In the genomic region with DNA sequence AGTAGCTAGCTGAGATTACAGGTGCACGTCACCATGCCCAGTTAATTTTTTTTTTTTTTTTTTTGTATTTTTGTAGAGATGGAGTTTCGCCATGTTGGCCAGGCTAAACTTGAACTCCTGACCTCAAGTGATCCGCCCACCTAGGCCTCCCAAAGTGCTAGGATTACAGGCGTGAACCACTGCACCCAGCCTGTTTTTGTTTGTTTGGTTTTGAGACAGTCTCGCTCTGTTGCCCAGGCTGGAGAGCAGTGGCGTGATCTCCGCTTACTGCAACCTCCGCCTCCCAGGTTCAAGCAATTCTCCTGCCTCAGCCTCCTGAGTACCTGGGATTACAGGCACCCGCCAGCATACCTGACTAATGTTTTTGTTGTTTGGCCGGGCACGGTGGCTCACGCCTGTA, we compare ENCODE assay signal across 8 cellular contexts. TPM values are rescaled to one million over a fixed set of nuclear protein-coding genes. Genes with fewer than 3 reads are reported as not detected.
DNase-seq lines count a peak whose midpoint lies in the region; ATAC-seq, FAIRE-seq and TF ChIP-seq lines count a peak whose summit lies in the region.
"Not testable (repeated sequence)": the region's sequence is repeated elsewhere in the genome, so short reads cannot be mapped to it uniquely, and the experiment has no call there.

No MANE protein-coding gene starts in this region.

- H2BK120ac ChIP-seq in IMR-90 (ENCODE audit: low read depth, low read length), result peak overlapping the region; percentile 86; the same call in 1 of the 2 replicates

- CTCF ChIA-PET in A549 (lab: Yijun Ruan, JAX) (interaction anchor here (0.7 to 2.0 kb wide), 4 partner anchors 12 to 29 kb away, joined by 3 to 8 read pairs (median 3); a partner anchor contains a TSS), IMR-90 (lab: Yijun Ruan, JAX) (interaction anchor here (0.7 kb wide), 1 partner anchor 43 kb away, joined by 3 read pairs; no protein-coding TSS in a partner anchor)
- CTCF ChIA-PET in RWPE1 (lab: Yijun Ruan, JAX); activated naive CD4-positive, alpha-beta T cell treated with anti-CD3 and anti-CD28 coated beads, Interleukin-2, amount 10 ng/mL, durations not matched to agents 7 days and 5 days (lab: Charles Lee): not testable (repeated sequence)

- not testable (repeated sequence) for H3K9me3 ChIP-seq in A549; IMR-90 (ENCODE audit: control insufficient read depth, insufficient read depth, low read length)

- not testable (repeated sequence) for H2AFZ ChIP-seq in IMR-90 (replicated peaks; ENCODE audit: low read length, poor library complexity)

- not testable (repeated sequence) for H3K79me1 ChIP-seq in IMR-90 (ENCODE audit: low read depth in 1 of 2, low read length in 2 of 2)

- peak overlapping the region; percentile 96; the same call in 1 of the 2 replicates for H2AK5ac ChIP-seq in IMR-90 (ENCODE audit: low read depth, low read length)

- not testable (repeated sequence) for H3K18ac ChIP-seq in IMR-90 (ENCODE audit: low read depth, low read length)

- not testable (repeated sequence) for DNase-seq in A549 (ENCODE audit: low read depth in 1 of 2, low spot score in 1 of 2); IMR-90; RWPE1 (ENCODE audit: low spot score); activated naive CD4-positive, alpha-beta T cell treated with anti-CD3 and anti-CD28 coated beads, Interleukin-2, amount 10 ng/mL, durations not matched to agents 7 days and 5 days; osteocyte (ENCODE audit: extremely low spot score, unreplicated experiment); stimulated activated naive B cell treated with anti-CD40 and anti-IgM and Interleukin-4, amounts not matched to agents 10 μg/mL and 1 μg/mL and 100 μg/mL, for 72 hours
- peak; percentile 35 for DNase-seq in Caki2 (ENCODE audit: low read depth)

- not testable (repeated sequence) for H2AK9ac ChIP-seq in IMR-90 (replicated peaks; ENCODE audit: low read depth, low read length, poor library complexity)

- peak overlapping the region; percentile 81 for H3K4ac ChIP-seq in IMR-90 (ENCODE audit: low read depth, low read length)

- intact Hi-C loops in IMR-90 (cut with micrococcal nuclease), result loop anchor here (2.0 kb wide), 1 partner anchor 19 kb away; no protein-coding TSS in a partner anchor
- intact Hi-C loops in dendritic cell treated with granulocyte-macrophage colony-stimulating factor and Interleukin-4, amounts not matched to agents 40 ng/mL and 50 ng/mL, for 4 days (cut with micrococcal nuclease), result not testable (repeated sequence)

- H3K4me1 Mint-ChIP-seq in activated naive CD4-positive, alpha-beta T cell treated with anti-CD3 and anti-CD28 coated beads, Interleukin-2, amount 10 ng/mL, durations not matched to agents 7 days and 5 days, result peaks cover 37% of the 10 kb centered on the region
- H3K4me1 Mint-ChIP-seq in dendritic cell treated with granulocyte-macrophage colony-stimulating factor and Interleukin-4, amounts not matched to agents 40 ng/mL and 50 ng/mL, for 4 days (ENCODE audit: low read depth), result peaks cover 60% of the 10 kb centered on the region
- H3K4me1 Mint-ChIP-seq in osteocyte (ENCODE audit: unreplicated experiment), result peaks cover 42% of the 10 kb centered on the region
- H3K4me1 Mint-ChIP-seq in stimulated activated naive B cell treated with anti-CD40 and anti-IgM and Interleukin-4, amounts not matched to agents 10 μg/mL and 1 μg/mL and 100 μg/mL, for 72 hours, result peaks cover 21 to 57% of the 10 kb centered on the region in 2 donors

- TF ChIP-seq POLR2A in A549 (IDR thresholded peaks at IDR 0.05; ENCODE audit: low read length); IMR-90 (IDR thresholded peaks at IDR 0.05; ENCODE audit: low read depth, low read length): not testable (repeated sequence)

- not testable (repeated sequence) for H4K20me1 ChIP-seq in IMR-90 (ENCODE audit: insufficient read depth, low read length)

- not testable (repeated sequence) for H3K27me3 ChIP-seq in IMR-90 (ENCODE audit: control insufficient read depth, insufficient read depth, low read length)

- POLR2A ChIA-PET in A549 (lab: Yijun Ruan, JAX), result interaction anchor here (0.6 kb wide), 1 partner anchor 56 kb away, joined by 6 read pairs; no protein-coding TSS in a partner anchor
- POLR2A ChIA-PET in IMR-90 (lab: Charles Lee; ENCODE audit: unreplicated experiment); RWPE1 (lab: Yijun Ruan, JAX; ENCODE audit: low non-redundant PET): not testable (repeated sequence)

- BruUV-seq in IMR-90 (replicated peaks; lab: Mats Ljungman, UMichigan), result not testable (repeated sequence)

- H3K9me3 Mint-ChIP-seq in activated naive CD4-positive, alpha-beta T cell treated with anti-CD3 and anti-CD28 coated beads, Interleukin-2, amount 10 ng/mL, durations not matched to agents 7 days and 5 days; dendritic cell treated with granulocyte-macrophage colony-stimulating factor and Interleukin-4, amounts not matched to agents 40 ng/mL and 50 ng/mL, for 4 days; osteocyte (ENCODE audit: unreplicated experiment); stimulated activated naive B cell treated with anti-CD40 and anti-IgM and Interleukin-4, amounts not matched to agents 10 μg/mL and 1 μg/mL and 100 μg/mL, for 72 hours: not testable (repeated sequence)

- not testable (repeated sequence) for H3K23ac ChIP-seq in IMR-90 (ENCODE audit: low read depth, low read length)

- peak overlapping the region in 1 of 2 experiments; percentile 22; a peak in 1 of 4 replicates for H4K8ac ChIP-seq in IMR-90 (ENCODE audit: low read depth in 2 of 2, low read length in 2 of 2)

- not testable (repeated sequence) for H3K4me3 Mint-ChIP-seq in activated naive CD4-positive, alpha-beta T cell treated with anti-CD3 and anti-CD28 coated beads, Interleukin-2, amount 10 ng/mL, durations not matched to agents 7 days and 5 days; dendritic cell treated with granulocyte-macrophage colony-stimulating factor and Interleukin-4, amounts not matched to agents 40 ng/mL and 50 ng/mL, for 4 days; osteocyte (ENCODE audit: unreplicated experiment); stimulated activated naive B cell treated with anti-CD40 and anti-IgM and Interleukin-4, amounts not matched to agents 10 μg/mL and 1 μg/mL and 100 μg/mL, for 72 hours

- in situ Hi-C loops in Caki2 (cut with HindIII; ENCODE audit: low pct_unique_long_range_greater_than_20kb, low sequenced_read_pairs); IMR-90 (cut with MboI; ENCODE audit: low sequenced_read_pairs): not testable (repeated sequence)

- not testable (repeated sequence) for H3K9ac ChIP-seq in IMR-90 (ENCODE audit: low read depth, low read length)

- H3K4me2 ChIP-seq in A549, result peak overlapping the region; percentile 54
- H3K4me2 ChIP-seq in IMR-90 (ENCODE audit: low read depth, low read length), result not testable (repeated sequence)

- TF ChIP-seq EP300 in A549 (IDR thresholded peaks at IDR 0.05), result not testable (repeated sequence)

- H3K9me1 ChIP-seq in IMR-90 (ENCODE audit: insufficient read depth, low read length), result peaks cover 22% of the 10 kb centered on the region

- not testable (repeated sequence) for H4K5ac ChIP-seq in IMR-90 (ENCODE audit: low read depth, low read length)

- H3K27ac ChIP-seq in A549, result peak overlapping the region; percentile 81 to 97
- not testable (repeated sequence) for H3K27ac ChIP-seq in IMR-90 (ENCODE audit: insufficient read depth, low read length)
- H3K27ac ChIP-seq in RWPE1, result peak overlapping the region; percentile 84

- peak overlapping the region; percentile 37 for H3K27ac Mint-ChIP-seq in activated naive CD4-positive, alpha-beta T cell treated with anti-CD3 and anti-CD28 coated beads, Interleukin-2, amount 10 ng/mL, durations not matched to agents 7 days and 5 days
- H3K27ac Mint-ChIP-seq in dendritic cell treated with granulocyte-macrophage colony-stimulating factor and Interleukin-4, amounts not matched to agents 40 ng/mL and 50 ng/mL, for 4 days, result peak overlapping the region; percentile 57
- H3K27ac Mint-ChIP-seq in osteocyte (ENCODE audit: unreplicated experiment), result peak overlapping the region; percentile 78
- H3K27ac Mint-ChIP-seq in stimulated activated naive B cell treated with anti-CD40 and anti-IgM and Interleukin-4, amounts not matched to agents 10 μg/mL and 1 μg/mL and 100 μg/mL, for 72 hours, result peak overlapping the region; percentile 71

- not testable (repeated sequence) for TF ChIP-seq CTCF in A549 (IDR thresholded peaks at IDR 0.05); IMR-90 (conservative IDR thresholded peaks at IDR 0.05; ENCODE audit: low read depth, low read length); RWPE1 (conservative IDR thresholded peaks at IDR 0.05; ENCODE audit: low read depth); osteocyte (IDR thresholded peaks at IDR 0.05)

- H3K36me3 Mint-ChIP-seq in activated naive CD4-positive, alpha-beta T cell treated with anti-CD3 and anti-CD28 coated beads, Interleukin-2, amount 10 ng/mL, durations not matched to agents 7 days and 5 days; dendritic cell treated with granulocyte-macrophage colony-stimulating factor and Interleukin-4, amounts not matched to agents 40 ng/mL and 50 ng/mL, for 4 days (ENCODE audit: low read depth); osteocyte (ENCODE audit: unreplicated experiment); stimulated activated naive B cell treated with anti-CD40 and anti-IgM and Interleukin-4, amounts not matched to agents 10 μg/mL and 1 μg/mL and 100 μg/mL, for 72 hours: not testable (repeated sequence)

- H2BK20ac ChIP-seq in IMR-90 (ENCODE audit: low read depth, low read length), result peak overlapping the region; percentile 65

- not testable (repeated sequence) for H3K14ac ChIP-seq in IMR-90 (replicated peaks; ENCODE audit: low read depth, low read length)

- not testable (repeated sequence) for TF ChIP-seq RAD21 in A549 (conservative IDR thresholded peaks at IDR 0.05 in 1 of 2, IDR thresholded peaks at IDR 0.05 in 1 of 2); IMR-90 (IDR thresholded peaks at IDR 0.05; ENCODE audit: low read length)

- H2BK5ac ChIP-seq in IMR-90 (ENCODE audit: low read depth, low read length, poor library complexity, severe bottlenecking), result not testable (repeated sequence)

- H3K4me1 ChIP-seq in A549 (peaks cover 65% of the 10 kb centered on the region), IMR-90 (ENCODE audit: control insufficient read depth, insufficient read depth, low read length) (peaks cover 27% of the 10 kb centered on the region)

- H4K91ac ChIP-seq in IMR-90 (ENCODE audit: insufficient read depth, low read depth, low read length), result peak overlapping the region; percentile 40; the same call in 1 of the 2 replicates

- peaks cover 20% of the 10 kb centered on the region for H3K27me3 Mint-ChIP-seq in activated naive CD4-positive, alpha-beta T cell treated with anti-CD3 and anti-CD28 coated beads, Interleukin-2, amount 10 ng/mL, durations not matched to agents 7 days and 5 days
- not testable (repeated sequence) for H3K27me3 Mint-ChIP-seq in dendritic cell treated with granulocyte-macrophage colony-stimulating factor and Interleukin-4, amounts not matched to agents 40 ng/mL and 50 ng/mL, for 4 days; osteocyte (ENCODE audit: unreplicated experiment); stimulated activated naive B cell treated with anti-CD40 and anti-IgM and Interleukin-4, amounts not matched to agents 10 μg/mL and 1 μg/mL and 100 μg/mL, for 72 hours

- not testable (repeated sequence) for ATAC-seq in A549; IMR-90 (ENCODE audit: low read depth); stimulated activated naive B cell treated with anti-CD40 and anti-IgM and Interleukin-4, amounts not matched to agents 10 μg/mL and 1 μg/mL and 100 μg/mL, for 72 hours (replicated peaks)

- not testable (repeated sequence) for FAIRE-seq in A549 (lab: Jason Lieb, UNC)

- dilution Hi-C loops in IMR-90 (cut with HindIII; ENCODE audit: low sequenced_read_pairs, unreplicated experiment), result not testable (repeated sequence)

- H3K36me3 ChIP-seq in IMR-90 (ENCODE audit: control insufficient read depth, insufficient read depth, low read length), result not testable (repeated sequence)

- H2BK15ac ChIP-seq in IMR-90 (ENCODE audit: low read depth, low read length), result not testable (repeated sequence)

- H3K4me3 ChIP-seq in A549; IMR-90 (ENCODE audit: insufficient read depth, low read depth, low read length): not testable (repeated sequence)

- not testable (repeated sequence) for H3K56ac ChIP-seq in IMR-90 (ENCODE audit: extremely low read depth, insufficient read depth, low read length)

- WGBS in A549 (ENCODE audit: missing lambda C conversion rate), result 83% methylated on average over 12 of the region's 12 CpGs
- WGBS in IMR-90 (ENCODE audit: extremely low coverage in 2 of 2, insufficient read length in 1 of 2), 2 experiments, result 100% methylated on average over 3 of the region's 12 CpGs; no CpG with 5 or more reads in 1 of the 2 experiments

RNA-seq across cellular contexts. Expression of a gene that starts 28.5 kb away (rescaled TPM):
- polyA plus RNA-seq in A549 (2011; rRNA removed) (13.3 and 14.7 TPM in 2 replicates), A549 (2017; fragmentation: RNase III; extraction: RNeasy Plus Mini Kit Qiagen cat#74134 plus additional on column Dnase treatment) (10.9 to 13.5 TPM (median 11.5 TPM) in 3 replicates), IMR-90 (2012; rRNA removed) (18.3 and 19.2 TPM in 2 replicates)
- polyA plus RNA-seq in A549 (2012; cell fraction: cytosol; rRNA removed), result 16.7 and 27.8 TPM in 2 replicates
- 32.8 and 41.8 TPM in 2 replicates for polyA plus RNA-seq in A549 (2012; cell fraction: nucleus; rRNA removed)
- polyA minus RNA-seq in A549 (2011; rRNA and poly(A)+ RNA removed), result 19.8 and 19.9 TPM in 2 replicates
- 22.9 and 28.9 TPM in 2 replicates for total RNA-seq in Caki2 (2014; rRNA removed; shearing (Covaris generic); ENCODE audit: low replicate concordance)
- total RNA-seq in IMR-90 (2012; rRNA removed) (19.7 and 19.9 TPM in 2 replicates), osteocyte (79.1 and 86.4 TPM in 2 replicates)
- polyA plus RNA-seq in IMR-90 (2012; cell fraction: cytosol; rRNA removed), result 29.0 and 102 TPM in 2 replicates
- polyA plus RNA-seq in IMR-90 (2012; cell fraction: nucleus; rRNA removed; ENCODE audit: low replicate concordance), result 163 and 202 TPM in 2 replicates

RNA-seq across cellular contexts. Expression of a gene that starts 47.1 kb away (rescaled TPM):
- polyA plus RNA-seq in A549 (2011; rRNA removed) (29.5 and 29.6 TPM in 2 replicates), A549 (2017; fragmentation: RNase III; extraction: RNeasy Plus Mini Kit Qiagen cat#74134 plus additional on column Dnase treatment) (23.4 to 27.0 TPM (median 23.7 TPM) in 3 replicates), IMR-90 (2012; rRNA removed) (35.5 and 43.2 TPM in 2 replicates)
- 41.5 and 50.7 TPM in 2 replicates for polyA plus RNA-seq in A549 (2012; cell fraction: cytosol; rRNA removed)
- 111 and 113 TPM in 2 replicates for polyA plus RNA-seq in A549 (2012; cell fraction: nucleus; rRNA removed)
- polyA minus RNA-seq in A549 (2011; rRNA and poly(A)+ RNA removed), result 40.0 and 45.8 TPM in 2 replicates
- 32.8 and 57.8 TPM in 2 replicates for total RNA-seq in Caki2 (2014; rRNA removed; shearing (Covaris generic); ENCODE audit: low replicate concordance)
- total RNA-seq in IMR-90 (2012; rRNA removed) (14.4 and 18.5 TPM in 2 replicates), osteocyte (52.7 and 53.0 TPM in 2 replicates)
- 26.3 and 45.8 TPM in 2 replicates for polyA plus RNA-seq in IMR-90 (2012; cell fraction: cytosol; rRNA removed)
- polyA plus RNA-seq in IMR-90 (2012; cell fraction: nucleus; rRNA removed; ENCODE audit: low replicate concordance), result 189 and 191 TPM in 2 replicates
